22 cellular contexts compared by ENCODE assay signal in the genomic region with DNA sequence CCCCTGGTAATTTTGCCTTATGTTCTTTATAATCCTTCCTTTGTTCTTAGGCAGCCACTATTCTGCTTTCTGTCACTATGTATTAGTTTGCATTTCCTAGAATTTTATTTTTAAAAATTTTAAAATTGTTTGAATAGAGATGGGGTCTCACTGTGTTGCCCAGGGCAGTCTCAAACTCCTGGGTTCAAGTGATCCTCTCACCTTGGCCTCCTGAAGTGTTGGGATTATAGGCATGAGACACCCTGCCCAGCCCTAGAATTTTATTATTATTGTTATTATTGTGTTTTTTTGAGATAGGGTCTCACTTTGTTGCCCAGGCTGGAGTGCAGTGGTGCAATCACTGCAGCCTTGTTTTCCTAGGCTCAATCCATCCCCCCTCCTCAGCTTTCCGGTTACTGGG. TPM values are rescaled to one million over a fixed set of nuclear protein-coding genes. Genes with fewer than 3 reads are reported as not detected.
DNase-seq lines count a peak whose midpoint lies in the region; ATAC-seq, FAIRE-seq and TF ChIP-seq lines count a peak whose summit lies in the region.
"Had no signal": no experiment of that assay in that cellular context is flagged by ENCODE, and none has a peak within 500 bp of the region (broad histone marks: within the 10 kb centered on the region; RNA-seq: fewer than 3 reads in every experiment).

No MANE protein-coding gene starts in this region.

- TF ChIP-seq CTCF in natural killer cell (IDR thresholded peaks at IDR 0.05) (no peak), nephron (IDR thresholded peaks at IDR 0.05; ENCODE audit: unreplicated experiment in 3 of 3) (no peak), type B pancreatic cell (conservative IDR thresholded peaks at IDR 0.05) (no peak), prostate gland (IDR thresholded peaks at IDR 0.05) (no peak)

- no peaks in the 10 kb centered on the region for H3K36me3 ChIP-seq in prostate gland

- H3K4me3 Mint-ChIP-seq in natural killer cell (peak overlapping the region; percentile 96), T-helper 17 cell (no peak overlapping the region), nephron (peak overlapping the region; percentile 87 to 99 (median 92)), type B pancreatic cell (no peak overlapping the region)
- no peak overlapping the region for H3K4me3 Mint-ChIP-seq in natural killer cell treated with Interleukin-12 subunit alpha and Interleukin-12 subunit beta and Interleukin-15 and Interleukin-18, amount 100 ng/mL, for 72 hours
- H3K4me3 Mint-ChIP-seq: CD14-positive monocyte had no signal

- H3K9me3 Mint-ChIP-seq in natural killer cell = no peaks in the 10 kb centered on the region
- H3K9me3 Mint-ChIP-seq in natural killer cell treated with Interleukin-12 subunit alpha and Interleukin-12 subunit beta and Interleukin-15 and Interleukin-18, amount 100 ng/mL, for 72 hours = no peaks in the 10 kb centered on the region
- no peaks in the 10 kb centered on the region for H3K9me3 Mint-ChIP-seq in nephron
- H3K9me3 Mint-ChIP-seq in type B pancreatic cell = no peaks in the 10 kb centered on the region
- H3K9me3 Mint-ChIP-seq: activated naive CD8-positive, alpha-beta T cell treated with anti-CD3 and anti-CD28 coated beads, Interleukin-2, amount 10 ng/mL, durations not matched to agents 7 days and 5 days; activated T-helper 1 cell treated with anti-CD3 and anti-CD28 coated beads, Interleukin-12 subunit alpha, Interleukin-12 subunit beta, Interleukin-2, Interleukin-4 antibody, amounts not matched to agents 30 ng/mL and 10 ng/mL and 1 ng/mL, durations not matched to agents 14 hours and 24 hours and 36 hours; CD14-positive monocyte; HFFc6 had no signal

- FAIRE-seq in HTR-8/SVneo (lab: Jason Lieb, UNC) = no peak
- FAIRE-seq: RCC 7860 had no signal

- no peak overlapping the region for H3K4me3 ChIP-seq in prostate gland
- H3K4me3 ChIP-seq: heart left ventricle had no signal

- no peak for ATAC-seq in natural killer cell
- no peak for ATAC-seq in natural killer cell treated with Interleukin-12 subunit alpha and Interleukin-12 subunit beta and Interleukin-15 and Interleukin-18, amount 100 ng/mL, for 72 hours
- no peak for ATAC-seq in T-helper 17 cell
- ATAC-seq in GM21381 (IDR thresholded peaks at IDR 0.05; ENCODE audit: unreplicated experiment) = no peak
- ATAC-seq: heart left ventricle, left cardiac atrium had no signal

- H3K4me1 Mint-ChIP-seq in natural killer cell (peaks cover 47 to 49% of the 10 kb centered on the region in 2 donors), T-helper 17 cell (peaks cover 33% of the 10 kb centered on the region), nephron (peaks cover 40% of the 10 kb centered on the region), type B pancreatic cell (ENCODE audit: unreplicated experiment) (peaks cover 22% of the 10 kb centered on the region)
- H3K4me1 Mint-ChIP-seq in natural killer cell treated with Interleukin-12 subunit alpha and Interleukin-12 subunit beta and Interleukin-15 and Interleukin-18, amount 100 ng/mL, for 72 hours (ENCODE audit: low read depth in 2 of 2) = peaks cover 41 to 47% of the 10 kb centered on the region in 2 donors

- H3K27ac Mint-ChIP-seq in natural killer cell (peak overlapping the region in 1 of 2 donors; percentile 8), T-helper 17 cell (peak overlapping the region; percentile 82), nephron (no peak overlapping the region), type B pancreatic cell (peak overlapping the region; percentile 75)
- H3K27ac Mint-ChIP-seq in natural killer cell treated with Interleukin-12 subunit alpha and Interleukin-12 subunit beta and Interleukin-15 and Interleukin-18, amount 100 ng/mL, for 72 hours = no peak overlapping the region
- H3K27ac Mint-ChIP-seq: activated naive CD8-positive, alpha-beta T cell treated with anti-CD3 and anti-CD28 coated beads, Interleukin-2, amount 10 ng/mL, durations not matched to agents 7 days and 5 days had no signal

- no peak for TF ChIP-seq POLR2A in prostate gland (IDR thresholded peaks at IDR 0.05)

- 83% methylated on average over 1 of the region's 1 CpG for WGBS in prostate gland

- H3K9me3 ChIP-seq in T-helper 17 cell (ENCODE audit: control insufficient read depth, low read length, poor library complexity, severe bottlenecking) (no peaks in the 10 kb centered on the region), prostate gland (no peaks in the 10 kb centered on the region)
- H3K9me3 ChIP-seq: heart left ventricle had no signal

- H3K27me3 ChIP-seq in prostate gland (replicated peaks; ENCODE audit: insufficient read depth) = no peaks in the 10 kb centered on the region
- H3K27me3 ChIP-seq: heart left ventricle had no signal

- DNase-seq in natural killer cell (no peak), T-helper 17 cell (no peak), type B pancreatic cell (ENCODE audit: extremely low spot score, unreplicated experiment) (no peak), prostate gland (ENCODE audit: low spot score) (no peak), HTR-8/SVneo (ENCODE audit: insufficient read length, low spot score) (no peak)
- DNase-seq in natural killer cell treated with Interleukin-12 subunit alpha and Interleukin-12 subunit beta and Interleukin-15 and Interleukin-18, amount 100 ng/mL, for 72 hours (ENCODE audit: low spot score) = no peak
- DNase-seq: activated naive CD8-positive, alpha-beta T cell treated with anti-CD3 and anti-CD28 coated beads, Interleukin-2, amount 10 ng/mL, durations not matched to agents 7 days and 5 days; effector CD4-positive, alpha-beta T cell; erythroblast; heart left ventricle; HFFc6; KBM-7; left cardiac atrium; mesenchymal stem cell; NCI-H524 treated with DMSO at 0.1 percent for 48 hours; retina; stimulated activated CD4-positive, alpha-beta T cell treated with anti-CD3 and anti-CD28 coated beads, Interleukin-2, amount 100 ng/mL, for 24 hours had no signal

- intact Hi-C loops in natural killer cell (cut with micrococcal nuclease) (no loop called here), prostate gland (cut with DNase I) (no loop called here)

- H3K27me3 Mint-ChIP-seq in natural killer cell (ENCODE audit: low read depth in 2 of 2) (no peaks in the 10 kb centered on the region), T-helper 17 cell (no peaks in the 10 kb centered on the region), nephron (ENCODE audit: low read depth) (no peaks in the 10 kb centered on the region), type B pancreatic cell (no peaks in the 10 kb centered on the region)
- no peaks in the 10 kb centered on the region for H3K27me3 Mint-ChIP-seq in natural killer cell treated with Interleukin-12 subunit alpha and Interleukin-12 subunit beta and Interleukin-15 and Interleukin-18, amount 100 ng/mL, for 72 hours
- H3K27me3 Mint-ChIP-seq: activated naive CD8-positive, alpha-beta T cell treated with anti-CD3 and anti-CD28 coated beads, Interleukin-2, amount 10 ng/mL, durations not matched to agents 7 days and 5 days had no signal

- no peaks in the 10 kb centered on the region for H3K36me3 Mint-ChIP-seq in natural killer cell
- H3K36me3 Mint-ChIP-seq in natural killer cell treated with Interleukin-12 subunit alpha and Interleukin-12 subunit beta and Interleukin-15 and Interleukin-18, amount 100 ng/mL, for 72 hours = peaks cover 6% of the 10 kb centered on the region
- peaks cover 5% of the 10 kb centered on the region for H3K36me3 Mint-ChIP-seq in T-helper 17 cell (ENCODE audit: low read depth)
- H3K36me3 Mint-ChIP-seq in nephron (ENCODE audit: low read depth) = no peaks in the 10 kb centered on the region
- H3K36me3 Mint-ChIP-seq in type B pancreatic cell = no peaks in the 10 kb centered on the region

- H3K27ac ChIP-seq in prostate gland = no peak overlapping the region

- no peaks in the 10 kb centered on the region for H3K4me1 ChIP-seq in prostate gland (replicated peaks)

RNA-seq across cellular contexts. Expression of a gene that starts 2.6 kb away (rescaled TPM):
- total RNA-seq in natural killer cell = 10 to 100 TPM; 57.3 to 72.1 (median 63.8) TPM
- total RNA-seq in natural killer cell treated with Interleukin-12 subunit alpha and Interleukin-12 subunit beta and Interleukin-15 and Interleukin-18, amount 100 ng/mL, for 72 hours = 100 to 1,000 TPM; 107 to 135 TPM
- 10 to 100 TPM; 53.5 to 53.7 TPM for total RNA-seq in T-helper 17 cell
- 76.0 and 78.9 TPM in 2 replicates for total RNA-seq in type B pancreatic cell (ENCODE audit: low replicate concordance)
- total RNA-seq in prostate gland = 10 to 100 TPM; 61.0 to 61.3 TPM

RNA-seq across cellular contexts. Expression of a gene that starts 12.0 kb away (rescaled TPM):
- total RNA-seq in natural killer cell (1,000 to 10,000 TPM in 1 of 3 donors, 100 to 1,000 TPM in 2; 893 to 1,024 (median 955) TPM), T-helper 17 cell (1,000 to 10,000 TPM; 1,682 to 1,686 TPM), type B pancreatic cell (ENCODE audit: low replicate concordance) (1,606 and 1,993 TPM in 2 replicates), prostate gland (1,000 to 10,000 TPM in 1 of 2 donors, 100 to 1,000 TPM in 1; 737 to 1,506 TPM)
- total RNA-seq in natural killer cell treated with Interleukin-12 subunit alpha and Interleukin-12 subunit beta and Interleukin-15 and Interleukin-18, amount 100 ng/mL, for 72 hours = 1,000 to 10,000 TPM; 1,014 to 1,216 TPM

RNA-seq across cellular contexts. Expression of a gene that starts 39.1 kb away (rescaled TPM):
- total RNA-seq in natural killer cell = 10 to 100 TPM; 66.9 to 82.6 (median 79.2) TPM
- total RNA-seq in natural killer cell treated with Interleukin-12 subunit alpha and Interleukin-12 subunit beta and Interleukin-15 and Interleukin-18, amount 100 ng/mL, for 72 hours = 10 to 100 TPM; 51.3 to 76.7 TPM
- total RNA-seq in T-helper 17 cell = 10 to 100 TPM; 54.3 to 60.9 TPM
- 57.6 and 62.1 TPM in 2 replicates for total RNA-seq in type B pancreatic cell (ENCODE audit: low replicate concordance)
- total RNA-seq in prostate gland = 10 to 100 TPM; 50.6 to 73.4 TPM

Comparison
In these comparisons a context has a peak if more than half of its experiments do, and no peak if none do; other contexts are left out.
1. H3K4me3 Mint-ChIP-seq: peak in natural killer cell (single experiment) and nephron (3 of 3); none in natural killer cell treated with Interleukin-12 subunit alpha and Interleukin-12 subunit beta and Interleukin-15 and Interleukin-18, amount 100 ng/mL, for 72 hours (single experiment), T-helper 17 cell (single experiment) and type B pancreatic cell (single experiment).
2. H3K27ac Mint-ChIP-seq: peak in T-helper 17 cell (single experiment) and type B pancreatic cell (single experiment); none in natural killer cell treated with Interleukin-12 subunit alpha and Interleukin-12 subunit beta and Interleukin-15 and Interleukin-18, amount 100 ng/mL, for 72 hours (0 of 2) and nephron (0 of 3).